ENCODE assay signal across 10 cellular contexts in genomic region chr2:85536479-85536878, GRCh38. TPM values are rescaled to one million over a fixed set of nuclear protein-coding genes. Genes with fewer than 3 reads are reported as not detected.
DNase-seq lines count a peak whose midpoint lies in the region; ATAC-seq, FAIRE-seq and TF ChIP-seq lines count a peak whose summit lies in the region.
"Had no signal": no experiment of that assay in that cellular context is flagged by ENCODE, and none has a peak within 500 bp of the region (broad histone marks: within the 10 kb centered on the region; RNA-seq: fewer than 3 reads in every experiment).

No MANE protein-coding gene starts in this region.

- peak; percentile 47 for DNase-seq in NCI-H2227 (lab: John Stamatoyannopoulos, UW; ENCODE audit: unreplicated experiment)
- DNase-seq in colonic mucosa: no peak
- no peak for DNase-seq in frontal cortex (ENCODE audit: low spot score in 2 of 2)
- no peak for DNase-seq in naive thymus-derived CD8-positive, alpha-beta T cell
- no peak for DNase-seq in NCI-H1048 (lab: John Stamatoyannopoulos, UW)
- DNase-seq in GM13977 (ENCODE audit: low spot score): no peak
- DNase-seq: activated naive CD4-positive, alpha-beta T cell treated with anti-CD3 and anti-CD28 coated beads, Interleukin-2, amount 10 ng/mL, durations not matched to agents 7 days and 5 days; kidney had no signal

- peaks cover 0 to 12% (median 2%) of the 10 kb centered on the region in 3 donors for H3K36me3 Mint-ChIP-seq in naive thymus-derived CD8-positive, alpha-beta T cell

- H3K4me1 ChIP-seq in BLaER1: peaks cover 46% of the 10 kb centered on the region
- peaks cover 8% of the 10 kb centered on the region for H3K4me1 ChIP-seq in colonic mucosa
- H3K4me1 ChIP-seq in neutrophil (ENCODE audit: control insufficient read depth in 1 of 2, insufficient read depth in 1 of 2, low read depth in 1 of 2, low read length in 1 of 2): peaks cover 80 to 85% of the 10 kb centered on the region in 2 experiments

- no peaks in the 10 kb centered on the region for H3K27me3 Mint-ChIP-seq in naive thymus-derived CD8-positive, alpha-beta T cell
- H3K27me3 Mint-ChIP-seq: activated naive CD4-positive, alpha-beta T cell treated with anti-CD3 and anti-CD28 coated beads, Interleukin-2, amount 10 ng/mL, durations not matched to agents 7 days and 5 days had no signal

- POLR2A ChIA-PET in naive thymus-derived CD8-positive, alpha-beta T cell (lab: Charles Lee): interaction anchor here (1.4 to 6.7 kb wide), 4 partner anchors 10 to 209 kb away, joined by 4 to 144 read pairs (median 62); partner anchors contain the start of genes GGCX and TGOLN2

- peak overlapping the region in 1 of 10 donors; percentile 26 for H3K4me3 Mint-ChIP-seq in naive thymus-derived CD8-positive, alpha-beta T cell

- H3K9ac ChIP-seq in BLaER1 (peak overlapping the region; percentile 100), colonic mucosa (ENCODE audit: low read depth in 2 of 2, low read length in 2 of 2) (peak overlapping the region in 1 of 2 donors; percentile 99)

- H3K4me1 Mint-ChIP-seq in naive thymus-derived CD8-positive, alpha-beta T cell: peaks cover 13 to 34% (median 27%) of the 10 kb centered on the region in 4 donors

- no peaks in the 10 kb centered on the region for H3K9me3 Mint-ChIP-seq in naive thymus-derived CD8-positive, alpha-beta T cell
- H3K9me3 Mint-ChIP-seq: activated naive CD4-positive, alpha-beta T cell treated with anti-CD3 and anti-CD28 coated beads, Interleukin-2, amount 10 ng/mL, durations not matched to agents 7 days and 5 days had no signal

- H3K4me2 ChIP-seq in BLaER1: peak overlapping the region; percentile 93

- intact Hi-C loops in colonic mucosa (cut with DNase I): no loop called here

- no peak overlapping the region for H3K27ac ChIP-seq in BLaER1
- peak overlapping the region; percentile 96 for H3K27ac ChIP-seq in colonic mucosa
- peak overlapping the region; percentile 77 for H3K27ac ChIP-seq in neutrophil

- H3K27me3 ChIP-seq in BLaER1: no peaks in the 10 kb centered on the region
- H3K27me3 ChIP-seq in colonic mucosa: no peaks in the 10 kb centered on the region
- no peaks in the 10 kb centered on the region for H3K27me3 ChIP-seq in neutrophil

- H3K36me3 ChIP-seq in BLaER1 (peaks cover 18% of the 10 kb centered on the region), colonic mucosa (no peaks in the 10 kb centered on the region), neutrophil (peaks cover 2% of the 10 kb centered on the region)

- H3K4me3 ChIP-seq in BLaER1 (no peak overlapping the region), colonic mucosa (no peak overlapping the region), neutrophil (ENCODE audit: low read depth in 1 of 2, low read length in 1 of 2) (no peak overlapping the region)

- H3K9me3 ChIP-seq in BLaER1 (no peaks in the 10 kb centered on the region), colonic mucosa (no peaks in the 10 kb centered on the region), neutrophil (no peaks in the 10 kb centered on the region)

- no peak for FAIRE-seq in frontal cortex (lab: Jason Lieb, UNC)
- FAIRE-seq: kidney had no signal

- in situ Hi-C loops in GM13977 (cut with MboI; ENCODE audit: low pct_unique_long_range_greater_than_20kb, low sequenced_read_pairs, unreplicated experiment): no loop called here

- peaks cover 23% of the 10 kb centered on the region for H4K20me1 ChIP-seq in BLaER1

- TF ChIP-seq CTCF in colonic mucosa (IDR thresholded peaks at IDR 0.05): no peak
- TF ChIP-seq CTCF in neutrophil (IDR thresholded peaks at IDR 0.05): no peak
- TF ChIP-seq CTCF in GM13977 (IDR thresholded peaks at IDR 0.05; ENCODE audit: extremely low read depth, insufficient read depth, missing control alignments): no peak

- H3K27ac Mint-ChIP-seq in naive thymus-derived CD8-positive, alpha-beta T cell: peak overlapping the region in 1 of 10 donors; percentile 48

- no peak for ATAC-seq in naive thymus-derived CD8-positive, alpha-beta T cell

RNA-seq across cellular contexts. Expression of gene MAT2A, which starts 2.5 kb away (rescaled TPM):
- total RNA-seq in colonic mucosa: 100 to 1,000 TPM; 105 to 156 TPM
- 55.4 TPM for total RNA-seq in frontal cortex
- 100 to 1,000 TPM; 192 to 205 TPM for total RNA-seq in naive thymus-derived CD8-positive, alpha-beta T cell
- polyA plus RNA-seq in naive thymus-derived CD8-positive, alpha-beta T cell: 100 to 1,000 TPM in 1 of 3 donors, 10 to 100 TPM in 2; 68.1 to 103 (median 73.0) TPM

RNA-seq across cellular contexts. Expression of gene GGCX, which starts 24.8 kb away (rescaled TPM):
- total RNA-seq in colonic mucosa: 10 to 100 TPM; 25.7 to 49.9 TPM
- total RNA-seq in frontal cortex: 22.4 TPM
- 10 to 100 TPM; 30.9 to 35.8 TPM for total RNA-seq in naive thymus-derived CD8-positive, alpha-beta T cell
- 10 to 100 TPM; 10.4 to 14.6 (median 14.0) TPM for polyA plus RNA-seq in naive thymus-derived CD8-positive, alpha-beta T cell

RNA-seq across cellular contexts. Expression of gene VAMP8, which starts 40.9 kb away (rescaled TPM):
- total RNA-seq in colonic mucosa (100 to 1,000 TPM; 185 to 222 TPM), frontal cortex (0.82 TPM)
- 10 to 100 TPM; 71.4 to 73.9 TPM for total RNA-seq in naive thymus-derived CD8-positive, alpha-beta T cell
- polyA plus RNA-seq in naive thymus-derived CD8-positive, alpha-beta T cell: 100 to 1,000 TPM; 321 to 405 (median 373) TPM

RNA-seq across cellular contexts. Expression of gene VAMP5, which starts 47.8 kb away (rescaled TPM):
- total RNA-seq in colonic mucosa (10 to 100 TPM; 14.0 to 16.9 TPM), frontal cortex (3.3 TPM)
- total RNA-seq in naive thymus-derived CD8-positive, alpha-beta T cell: 10 to 100 TPM; 24.6 to 24.7 TPM
- polyA plus RNA-seq in naive thymus-derived CD8-positive, alpha-beta T cell: 100 to 1,000 TPM; 135 to 143 (median 139) TPM

RNA-seq across cellular contexts. Expression of gene RNF181, which starts 59.1 kb away (rescaled TPM):
- total RNA-seq in colonic mucosa: 100 to 1,000 TPM in 1 of 2 donors, 10 to 100 TPM in 1; 86.0 to 106 TPM
- 51.8 TPM for total RNA-seq in frontal cortex
- total RNA-seq in naive thymus-derived CD8-positive, alpha-beta T cell: 10 to 100 TPM; 66.0 to 73.8 TPM
- 100 to 1,000 TPM; 165 to 206 (median 173) TPM for polyA plus RNA-seq in naive thymus-derived CD8-positive, alpha-beta T cell

Comparison
In these comparisons a context has a peak if more than half of its experiments do, and no peak if none do; other contexts are left out.
1. RNA of gene VAMP8, which starts 40.9 kb away (total RNA-seq): 185 to 222 TPM in colonic mucosa and 71.4 to 73.9 TPM in naive thymus-derived CD8-positive, alpha-beta T cell; 0.82 TPM in frontal cortex (single experiment); every median in the first group is over 10 times any median in the second.